In genomic region chr1:78474092-78474491, GRCh38 we compare ENCODE assay signal across 9 cellular contexts. TPM values are rescaled to one million over a fixed set of nuclear protein-coding genes. Genes with fewer than 3 reads are reported as not detected.
"Had no signal": no experiment of that assay in that cellular context is flagged by ENCODE, and none has a peak within 500 bp of the region (broad histone marks: within the 10 kb centered on the region; RNA-seq: fewer than 3 reads in every experiment).

No MANE protein-coding gene starts in this region.

- H3K9me3 ChIP-seq: HAP-1 had no signal

- H3K4me3 Mint-ChIP-seq: GM23338, HFFc6 had no signal

- H3K27ac Mint-ChIP-seq: GM23338, HFFc6 had no signal

- H3K27ac ChIP-seq: HL-60 had no signal

- ATAC-seq: GM23338, HCT116, K562 had no signal

- DNase-seq: HFFc6, IMR-90, KG1 had no signal

- H3K9me3 Mint-ChIP-seq: GM23338, HFFc6 had no signal

- H3K4me3 ChIP-seq: GM23338, HAP-1, K562 had no signal

- H3K4me1 ChIP-seq: HAP-1 had no signal

- H3K36me3 ChIP-seq: HAP-1 had no signal

RNA-seq across cellular contexts. Expression of gene PTGFR, which starts 16.7 kb away (rescaled TPM):
- total RNA-seq: H1 had no signal
- polyA plus RNA-seq: GM23338, K562 had no signal
